ENCODE assay signal across 15 cellular contexts in the genomic region with DNA sequence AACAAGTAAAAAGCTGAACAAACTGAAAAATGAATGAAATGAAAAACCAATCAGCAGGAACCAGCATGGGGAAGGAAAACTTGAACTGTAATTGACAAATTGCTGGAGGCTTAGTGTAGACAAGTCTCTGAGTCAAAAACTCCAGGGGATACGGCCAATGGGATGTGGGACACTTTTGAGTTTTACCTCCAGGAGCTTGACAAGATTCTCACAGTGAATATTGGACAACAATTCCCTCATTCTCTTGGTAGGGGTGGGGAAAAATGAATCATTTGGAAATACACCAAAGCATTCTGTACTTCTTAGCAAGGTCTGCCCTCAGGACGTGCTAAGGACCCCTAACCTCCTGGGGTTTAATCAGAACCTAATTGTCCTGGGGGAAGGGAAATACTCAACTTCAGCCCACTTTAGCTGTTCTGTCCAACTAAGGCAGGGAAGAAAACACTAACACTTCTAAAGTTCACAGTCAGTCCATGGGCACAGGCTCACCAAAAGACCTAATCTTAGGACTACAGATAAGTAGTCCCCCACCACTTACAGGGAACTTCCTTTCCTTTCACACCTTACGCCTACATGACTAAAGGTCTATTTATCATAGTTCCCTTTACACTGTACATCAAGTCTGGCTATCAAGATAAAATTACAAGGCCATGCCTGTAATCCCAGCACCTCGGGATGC.
DNase-seq lines count a peak whose midpoint lies in the region; ATAC-seq and TF ChIP-seq lines count a peak whose summit lies in the region.
"Had no signal": no experiment of that assay in that cellular context is flagged by ENCODE, and none has a peak within 500 bp of the region (broad histone marks: within the 10 kb centered on the region; RNA-seq: fewer than 3 reads in every experiment).

No MANE protein-coding gene starts in this region.

- peak overlapping the region; percentile 63 for H3K4me2 ChIP-seq in neural progenitor cell
- H3K4me2 ChIP-seq: A549 had no signal

- H3K27ac Mint-ChIP-seq in neural progenitor cell, result no peak overlapping the region
- H3K27ac Mint-ChIP-seq in activated naive CD4-positive, alpha-beta T cell treated with anti-CD3 and anti-CD28 coated beads, Interleukin-2, amount 50 U/mL, for 72 hours, result no peak overlapping the region

- TF ChIP-seq CTCF in astrocyte of the cerebellum (IDR thresholded peaks at IDR 0.05; ENCODE audit: low read depth, low read length, missing control alignments) (no peak), neural progenitor cell (IDR thresholded peaks at IDR 0.05) (no peak)

- no peaks in the 10 kb centered on the region for H3K9me3 ChIP-seq in neural progenitor cell (ENCODE audit: low read depth)
- H3K9me3 ChIP-seq: A549 had no signal

- H3K4me3 Mint-ChIP-seq in neural progenitor cell, result no peak overlapping the region

- H3K27ac ChIP-seq in neural progenitor cell, result no peak overlapping the region
- H3K27ac ChIP-seq: A549 had no signal

- H3K4me1 Mint-ChIP-seq in neural progenitor cell, result peaks cover 18% of the 10 kb centered on the region

- no peaks in the 10 kb centered on the region for H3K79me2 ChIP-seq in neural progenitor cell (ENCODE audit: low read depth)

- no peak overlapping the region for H3K9ac ChIP-seq in neural progenitor cell

- peaks cover 2% of the 10 kb centered on the region for H3K36me3 Mint-ChIP-seq in neural progenitor cell
- H3K36me3 Mint-ChIP-seq in activated naive CD4-positive, alpha-beta T cell treated with anti-CD3 and anti-CD28 coated beads, Interleukin-2, amount 50 U/mL, for 72 hours, result no peaks in the 10 kb centered on the region

- peaks cover 13% of the 10 kb centered on the region for H3F3A ChIP-seq in neural progenitor cell (ENCODE audit: low read depth)

- H3K4me3 ChIP-seq in astrocyte of the cerebellum (ENCODE audit: low read depth, low read length), result no peak overlapping the region
- no peak overlapping the region for H3K4me3 ChIP-seq in neural progenitor cell
- H3K4me3 ChIP-seq: A549 had no signal

- in situ Hi-C loops in astrocyte of the cerebellum (cut with HindIII; ENCODE audit: low sequenced_read_pairs), result no loop called here

- H3K27me3 ChIP-seq in neural progenitor cell, result no peaks in the 10 kb centered on the region

- H3K36me3 ChIP-seq in neural progenitor cell, result peaks cover under 1% of the 10 kb centered on the region

- ATAC-seq in HG03097 (IDR thresholded peaks at IDR 0.05; ENCODE audit: low FRiP score, unreplicated experiment), result no peak
- no peak for ATAC-seq in activated naive CD4-positive, alpha-beta T cell treated with anti-CD3 and anti-CD28 coated beads, Interleukin-2, amount 50 U/mL, for 72 hours
- ATAC-seq: A549 had no signal

- no peak overlapping the region for H2AFZ ChIP-seq in neural progenitor cell (replicated peaks)

- H3K4me1 ChIP-seq in neural progenitor cell, result peaks cover 19% of the 10 kb centered on the region
- H3K4me1 ChIP-seq: A549 had no signal

- H3K27me3 Mint-ChIP-seq in neural progenitor cell (ENCODE audit: insufficient read depth, low read depth), result no peaks in the 10 kb centered on the region

- no peaks in the 10 kb centered on the region for H4K20me1 ChIP-seq in neural progenitor cell (ENCODE audit: low read depth)

- DNase-seq in EH (ENCODE audit: low read depth) (peak; percentile 35), NCI-H226 (peak; percentile 9), astrocyte of the cerebellum (ENCODE audit: low read depth) (peak; percentile 12), neural progenitor cell (ENCODE audit: low spot score) (no peak), HT-29 (ENCODE audit: low spot score) (no peak), Ammon's horn (ENCODE audit: low spot score) (no peak)
- no peak for DNase-seq in activated naive CD4-positive, alpha-beta T cell treated with anti-CD3 and anti-CD28 coated beads, Interleukin-2, amount 50 U/mL, for 72 hours (ENCODE audit: low spot score in 2 of 2)
- DNase-seq: GF-D8, NCI-H1048, NCI-H146, NCI-H2107, NCI-H748 treated with DMSO at 0.1 percent for 48 hours, SIG-M5 had no signal

- H3K9me3 Mint-ChIP-seq in neural progenitor cell, result peaks cover 10% of the 10 kb centered on the region
- no peaks in the 10 kb centered on the region for H3K9me3 Mint-ChIP-seq in activated naive CD4-positive, alpha-beta T cell treated with anti-CD3 and anti-CD28 coated beads, Interleukin-2, amount 50 U/mL, for 72 hours

Comparison
In these comparisons a context has a peak if more than half of its experiments do, and no peak if none do; other contexts are left out.
1. DNase-seq: peak in EH (single experiment), NCI-H226 (single experiment) and astrocyte of the cerebellum (single experiment); none in neural progenitor cell (single experiment), activated naive CD4-positive, alpha-beta T cell treated with anti-CD3 and anti-CD28 coated beads, Interleukin-2, amount 50 U/mL, for 72 hours (0 of 2), HT-29 (single experiment) and Ammon's horn (single experiment).